18 cellular contexts compared by ENCODE assay signal in the genomic region with DNA sequence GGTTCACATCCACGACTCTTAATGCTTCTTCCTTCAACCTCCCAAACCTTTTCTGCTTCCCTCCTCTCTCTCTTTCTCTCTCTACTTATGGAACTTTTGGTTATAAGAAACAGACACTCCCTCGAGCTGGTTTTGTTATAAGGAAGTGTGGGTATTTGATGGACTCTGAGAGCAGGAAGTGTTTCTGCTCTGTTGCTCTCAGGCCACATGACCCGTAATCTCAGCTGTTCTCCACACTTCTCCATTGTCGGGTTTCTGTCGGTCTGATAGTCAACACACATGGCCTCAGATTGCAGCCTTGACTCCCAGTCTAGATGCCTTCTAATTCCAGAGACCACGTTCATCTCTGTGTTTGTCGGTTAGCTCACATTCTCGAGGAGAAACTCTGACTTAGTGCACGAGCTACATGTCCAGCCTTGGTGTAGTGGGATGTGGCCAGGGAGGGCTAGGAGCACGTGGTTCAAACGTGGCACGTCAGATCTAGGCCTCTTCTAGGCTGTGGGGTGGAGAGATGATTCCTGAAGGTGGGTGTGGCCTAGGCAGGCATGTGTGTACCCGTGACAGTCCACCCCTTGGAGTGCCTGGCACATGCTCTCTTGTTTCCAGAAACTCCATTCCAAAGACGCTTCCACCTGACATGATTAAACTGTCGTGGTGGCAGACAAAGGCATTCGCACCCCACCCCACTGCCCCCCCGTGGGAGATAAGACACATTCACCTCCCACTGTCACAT. TPM values are rescaled to one million over a fixed set of nuclear protein-coding genes. Genes with fewer than 3 reads are reported as not detected.
DNase-seq lines count a peak whose midpoint lies in the region; ATAC-seq, FAIRE-seq and TF ChIP-seq lines count a peak whose summit lies in the region.
"Had no signal": no experiment of that assay in that cellular context is flagged by ENCODE, and none has a peak within 500 bp of the region (broad histone marks: within the 10 kb centered on the region; RNA-seq: fewer than 3 reads in every experiment).

No MANE protein-coding gene starts in this region.

- peak overlapping the region; percentile 12 for H3K27ac Mint-ChIP-seq in T-cell
- H3K27ac Mint-ChIP-seq: activated CD4-positive, alpha-beta memory T cell treated with anti-CD3 and anti-CD28 coated beads for 36 hours had no signal

- H4K8ac ChIP-seq in trophoblast cell (ENCODE audit: low read depth, low read length) = no peak overlapping the region

- H2BK120ac ChIP-seq in trophoblast cell (ENCODE audit: insufficient read depth, low read length, poor library complexity) = no peak overlapping the region

- H3K4me1 ChIP-seq in A549 (no peaks in the 10 kb centered on the region), trophoblast cell (ENCODE audit: control insufficient read depth in 1 of 2, insufficient read depth in 2 of 2, low read length in 2 of 2) (peaks cover 5 to 6% of the 10 kb centered on the region in 2 experiments)
- H3K4me1 ChIP-seq: ascending aorta, HAP-1, pancreas had no signal

- no peak overlapping the region for H3K14ac ChIP-seq in trophoblast cell (ENCODE audit: low read length)

- H3K9me3 ChIP-seq in A549 = peaks cover 16% of the 10 kb centered on the region
- H3K9me3 ChIP-seq in trophoblast cell (ENCODE audit: insufficient read depth, low read depth, low read length) = no peaks in the 10 kb centered on the region
- H3K9me3 ChIP-seq: ascending aorta, HAP-1, pancreas, thyroid gland had no signal

- H3K4me2 ChIP-seq in A549 (no peak overlapping the region), trophoblast cell (ENCODE audit: low read length) (no peak overlapping the region)

- TF ChIP-seq CTCF in A549 (IDR thresholded peaks at IDR 0.05) (no peak), GM13976 (IDR thresholded peaks at IDR 0.05; ENCODE audit: borderline replicate concordance, control extremely low read depth, extremely low read depth, insufficient read depth, missing control alignments) (no peak)

- 78% methylated on average over 17 of the region's 17 CpGs for WGBS in A549 (ENCODE audit: missing lambda C conversion rate)
- WGBS in trophoblast cell (ENCODE audit: extremely low coverage, insufficient coverage, insufficient read length) = no CpG with 5 or more reads among the region's 17 CpGs

- no peak overlapping the region for H3K4me3 Mint-ChIP-seq in T-cell
- H3K4me3 Mint-ChIP-seq: activated CD4-positive, alpha-beta memory T cell treated with anti-CD3 and anti-CD28 coated beads for 36 hours had no signal

- no peak overlapping the region for H3K9ac ChIP-seq in trophoblast cell (ENCODE audit: low read length)

- DNase-seq in A549 (ENCODE audit: low read depth in 1 of 2, low spot score in 1 of 2) (peak in 1 of 2 experiments; percentile 65), GM13976 (ENCODE audit: low spot score) (peak; percentile 71), T-cell (no peak), left lobe of liver (ENCODE audit: low spot score) (no peak), NCI-H1048 (lab: John Stamatoyannopoulos, UW) (no peak), trophoblast cell (no peak), AML-193 (lab: John Stamatoyannopoulos, UW) (no peak)
- DNase-seq in activated CD4-positive, alpha-beta T cell treated with anti-CD3 and anti-CD28 coated beads for 48 hours = no peak
- DNase-seq: activated CD4-positive, alpha-beta memory T cell treated with anti-CD3 and anti-CD28 coated beads for 36 hours; DND-41; dorsolateral prefrontal cortex; pancreas; T-helper 2 cell; thyroid gland had no signal

- no peaks in the 10 kb centered on the region for H3K27me3 ChIP-seq in trophoblast cell (ENCODE audit: insufficient read depth, low read length)
- H3K27me3 ChIP-seq: ascending aorta, dorsolateral prefrontal cortex, pancreas, thyroid gland had no signal

- H3K23ac ChIP-seq in trophoblast cell (ENCODE audit: low read length) = no peak overlapping the region

- no peak overlapping the region for H4K12ac ChIP-seq in trophoblast cell (ENCODE audit: low read depth, low read length)

- in situ Hi-C loops in GM13976 (cut with MboI; ENCODE audit: low sequenced_read_pairs, unreplicated experiment) = no loop called here

- H2BK5ac ChIP-seq in trophoblast cell (ENCODE audit: low read depth, low read length, poor library complexity) = no peak overlapping the region

- ATAC-seq in A549 (no peak), T-cell (replicated peaks in 1 of 4) (no peak), left lobe of liver (peak; percentile 30)

- H3K79me1 ChIP-seq in trophoblast cell (ENCODE audit: low read length) = no peaks in the 10 kb centered on the region

- H3K4me3 ChIP-seq in A549 = no peak overlapping the region
- H3K4me3 ChIP-seq in trophoblast cell (ENCODE audit: low read depth, low read length) = no peak overlapping the region
- H3K4me3 ChIP-seq: ascending aorta, dorsolateral prefrontal cortex, HAP-1, pancreas, thyroid gland had no signal

- H4K91ac ChIP-seq in trophoblast cell (ENCODE audit: low read depth, low read length) = no peak overlapping the region

- no peak; the same call in 1 of the 2 replicates for TF ChIP-seq POLR2A in A549 (IDR thresholded peaks at IDR 0.05; ENCODE audit: low read length)

- CTCF ChIA-PET in A549 (lab: Yijun Ruan, JAX) (interaction anchor here (0.9 to 3.0 kb wide), 5 partner anchors 8 to 67 kb away, joined by 3 to 20 read pairs (median 5); no protein-coding TSS in a partner anchor), T-cell (lab: Charles Lee) (no interaction called here)

- H3K27me3 Mint-ChIP-seq in T-cell = no peaks in the 10 kb centered on the region
- H3K27me3 Mint-ChIP-seq: activated CD4-positive, alpha-beta memory T cell treated with anti-CD3 and anti-CD28 coated beads for 36 hours had no signal

- H2AFZ ChIP-seq in trophoblast cell (ENCODE audit: insufficient read depth, low read length, poor library complexity) = no peak overlapping the region

- no peaks in the 10 kb centered on the region for H3K79me2 ChIP-seq in trophoblast cell (ENCODE audit: control insufficient read depth, insufficient read depth, low read length, poor library complexity)

- FAIRE-seq in A549 (lab: Jason Lieb, UNC) = peak; percentile 91
- FAIRE-seq: pancreas had no signal

- H3K36me3 Mint-ChIP-seq in T-cell = peaks cover 19% of the 10 kb centered on the region

- peaks cover 14 to 17% of the 10 kb centered on the region in 2 experiments for H3K36me3 ChIP-seq in trophoblast cell (ENCODE audit: control insufficient read depth in 1 of 2, insufficient read depth in 2 of 2, low read length in 2 of 2)

- H3K4ac ChIP-seq in trophoblast cell (ENCODE audit: low read depth, low read length) = no peak overlapping the region

- no peak overlapping the region for H3K18ac ChIP-seq in trophoblast cell (ENCODE audit: low read length)

- H3K4me1 Mint-ChIP-seq in T-cell = peaks cover 0 to 2% (median 0%) of the 10 kb centered on the region in 3 donors

- H2BK12ac ChIP-seq in trophoblast cell (ENCODE audit: low read length) = no peak overlapping the region

- H3K27ac ChIP-seq in A549 (no peak overlapping the region), trophoblast cell (ENCODE audit: low read depth, low read length) (no peak overlapping the region)
- H3K27ac ChIP-seq: ascending aorta, pancreas, thyroid gland had no signal

- POLR2A ChIA-PET in A549 (lab: Yijun Ruan, JAX) (interaction anchor here (0.6 kb wide), 1 partner anchor 119 kb away, joined by 3 read pairs; no protein-coding TSS in a partner anchor), T-cell (lab: Charles Lee) (no interaction called here)

- H2AK5ac ChIP-seq in trophoblast cell (ENCODE audit: low read length) = no peak overlapping the region

- H3K9me3 Mint-ChIP-seq in T-cell = no peaks in the 10 kb centered on the region

- no peak for TF ChIP-seq EP300 in A549 (IDR thresholded peaks at IDR 0.05)

- no peak for TF ChIP-seq RAD21 in A549 (conservative IDR thresholded peaks at IDR 0.05 in 1 of 2, IDR thresholded peaks at IDR 0.05 in 1 of 2)

TF ChIP-seq in A549, 52 proteins besides CTCF, POLR2A, EP300 and RAD21:
- no peak for TF ChIP-seq PHF8 (IDR thresholded peaks at IDR 0.05; ENCODE audit: borderline replicate concordance, low read depth)
- no peak for TF ChIP-seq BHLHE40 (IDR thresholded peaks at IDR 0.05; ENCODE audit: low read depth, low read length)
- TF ChIP-seq RARB (CRISPR knock-in tag; IDR thresholded peaks at IDR 0.05) = no peak
- TF ChIP-seq FOSL2 (IDR thresholded peaks at IDR 0.05) = no peak
- TF ChIP-seq FOSL2 (CRISPR knock-in tag; IDR thresholded peaks at IDR 0.05) = no peak

RNA-seq across cellular contexts. Expression of a gene that starts 26.3 kb away (rescaled TPM):
- polyA plus RNA-seq in A549 (2011; rRNA removed) = 5.1 and 11.9 TPM in 2 replicates
- 39.9 and 41.0 TPM in 2 replicates for polyA plus RNA-seq in A549 (2012; cell fraction: cytosol; rRNA removed)
- polyA plus RNA-seq in A549 (2012; cell fraction: nucleus; rRNA removed) = 23.1 and 33.3 TPM in 2 replicates
- 33.2 to 44.6 TPM (median 33.6 TPM) in 3 replicates for polyA plus RNA-seq in A549 (2017; fragmentation: RNase III; extraction: RNeasy Plus Mini Kit Qiagen cat#74134 plus additional on column Dnase treatment)
- polyA minus RNA-seq in A549 (2011; rRNA and poly(A)+ RNA removed) = 1.4 and 5.2 TPM in 2 replicates
- 1 to 10 TPM in 1 of 5 donors, not detected in 4; 1.1 TPM for total RNA-seq in T-cell
- total RNA-seq in left lobe of liver = not detected
- polyA plus RNA-seq in trophoblast cell (2013) = 9.3 and 9.6 TPM in 2 replicates
- total RNA-seq: activated CD4-positive, alpha-beta memory T cell treated with anti-CD3 and anti-CD28 coated beads for 36 hours; ascending aorta had no signal

RNA-seq across cellular contexts. Expression of a gene that starts 38.3 kb away (rescaled TPM):
- polyA plus RNA-seq in A549 (2011; rRNA removed) (8.9 and 10.4 TPM in 2 replicates), A549 (2017; fragmentation: RNase III; extraction: RNeasy Plus Mini Kit Qiagen cat#74134 plus additional on column Dnase treatment) (22.4 to 27.2 TPM (median 25.8 TPM) in 3 replicates)
- polyA plus RNA-seq in A549 (2012; cell fraction: cytosol; rRNA removed) = 7.2 and 12.2 TPM in 2 replicates
- polyA plus RNA-seq in A549 (2012; cell fraction: nucleus; rRNA removed) = 26.3 and 37.1 TPM in 2 replicates
- polyA minus RNA-seq in A549 (2011; rRNA and poly(A)+ RNA removed) = 11.8 and 14.4 TPM in 2 replicates
- total RNA-seq in T-cell (10 to 100 TPM in 2 of 5 donors, 1 to 10 TPM in 3; 5.2 to 11.4 (median 9.6) TPM), left lobe of liver (11.7 TPM)
- 14.0 and 15.0 TPM in 2 replicates for polyA plus RNA-seq in trophoblast cell (2013)

RNA-seq across cellular contexts. Expression of a gene that starts 50.7 kb away (rescaled TPM):
- polyA plus RNA-seq in A549 (2011; rRNA removed) (0.71 and 1.8 TPM in 2 replicates), A549 (2017; fragmentation: RNase III; extraction: RNeasy Plus Mini Kit Qiagen cat#74134 plus additional on column Dnase treatment) (3.6 to 5.1 TPM (median 4.3 TPM) in 3 replicates)
- 2.9 and 3.8 TPM in 2 replicates for polyA plus RNA-seq in A549 (2012; cell fraction: cytosol; rRNA removed)
- polyA plus RNA-seq in A549 (2012; cell fraction: nucleus; rRNA removed) = 13.7 and 18.2 TPM in 2 replicates
- 6.3 and 6.9 TPM in 2 replicates for polyA minus RNA-seq in A549 (2011; rRNA and poly(A)+ RNA removed)
- total RNA-seq in T-cell (not detected), left lobe of liver (not detected)
- 0.04 and 0.07 TPM in 2 replicates for polyA plus RNA-seq in trophoblast cell (2013)
- total RNA-seq: ascending aorta, mesenteric fat pad had no signal
- polyA plus RNA-seq: AG04450 had no signal
